Comparison of ENCODE assay signal across 9 cellular contexts in the genomic region with DNA sequence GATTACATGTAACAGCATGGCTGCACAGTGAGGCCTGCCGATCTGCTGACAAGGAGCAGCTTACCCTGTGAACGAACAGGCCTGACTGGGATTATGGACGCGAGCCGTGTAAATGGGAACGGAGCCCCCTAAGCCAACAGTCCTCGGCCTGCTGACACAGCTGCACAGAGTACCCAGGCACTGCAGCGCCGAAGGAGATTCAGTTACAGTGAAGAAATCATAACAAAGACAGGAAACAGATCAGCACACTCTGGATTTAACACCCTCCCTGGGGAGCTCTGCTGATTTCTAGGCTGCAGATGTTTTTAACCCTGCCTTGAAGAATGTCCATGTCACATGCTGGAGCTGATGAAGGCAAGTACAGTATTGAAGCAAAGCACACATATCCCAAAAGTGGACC. TPM values are rescaled to one million over a fixed set of nuclear protein-coding genes. Genes with fewer than 3 reads are reported as not detected.
A peak's percentile ranks its signal among the peaks of the same experiment; 100 is the strongest.
DNase-seq lines count a peak whose midpoint lies in the region; ATAC-seq and TF ChIP-seq lines count a peak whose summit lies in the region.
"Had no signal": no experiment of that assay in that cellular context is flagged by ENCODE, and none has a peak within 500 bp of the region (broad histone marks: within the 10 kb centered on the region; RNA-seq: fewer than 3 reads in every experiment).

No MANE protein-coding gene starts in this region.

- H3K4me1 Mint-ChIP-seq in brain, result peaks cover 29% of the 10 kb centered on the region

- no peaks in the 10 kb centered on the region for H3K9me3 ChIP-seq in MG63
- H3K9me3 ChIP-seq in thyroid gland, result no peaks in the 10 kb centered on the region

- intact Hi-C loops in thyroid gland (cut with DNase I), result no loop called here

- TF ChIP-seq CTCF in brain (conservative IDR thresholded peaks at IDR 0.05) (no peak), thyroid gland (IDR thresholded peaks at IDR 0.05) (no peak)

- peak overlapping the region in 3 of 5 experiments; percentile 94 to 95 (median 95) for H3K27ac Mint-ChIP-seq in brain
- H3K27ac Mint-ChIP-seq: activated CD4-positive, alpha-beta memory T cell treated with anti-CD3 and anti-CD28 coated beads for 36 hours had no signal

- no peaks in the 10 kb centered on the region for H3K27me3 Mint-ChIP-seq in brain

- peak overlapping the region in 2 of 3 donors; percentile 35 to 56 for H3K27ac ChIP-seq in thyroid gland

- no peak overlapping the region for H3K4me3 ChIP-seq in MG63
- no peak overlapping the region for H3K4me3 ChIP-seq in thyroid gland (replicated peaks in 1 of 3)

- peak overlapping the region in 3 of 5 experiments; percentile 38 to 84 (median 65) for H3K4me3 Mint-ChIP-seq in brain
- H3K4me3 Mint-ChIP-seq: activated CD4-positive, alpha-beta memory T cell treated with anti-CD3 and anti-CD28 coated beads for 36 hours had no signal

- peaks cover 2% of the 10 kb centered on the region; the same call in 1 of the 2 replicates for H3K36me3 ChIP-seq in MG63
- H3K36me3 ChIP-seq in thyroid gland, result no peaks in the 10 kb centered on the region

- peaks cover 10% of the 10 kb centered on the region for H3K36me3 Mint-ChIP-seq in brain
- H3K36me3 Mint-ChIP-seq: activated CD4-positive, alpha-beta memory T cell treated with anti-CD3 and anti-CD28 coated beads for 36 hours had no signal

- no peak for TF ChIP-seq POLR2A in thyroid gland (IDR thresholded peaks at IDR 0.05)

- WGBS in thyroid gland, 2 donors, result 11 to 17% methylated on average over 9 of the region's 9 CpGs

- peaks cover 10 to 17% (median 11%) of the 10 kb centered on the region in 5 experiments for H3K9me3 Mint-ChIP-seq in brain

- ATAC-seq in left lobe of liver (peak; percentile 48), HG03159 (IDR thresholded peaks at IDR 0.05; ENCODE audit: unreplicated experiment) (no peak)

- peaks cover 0 to 5% of the 10 kb centered on the region in 2 donors for H3K4me1 ChIP-seq in thyroid gland

- H3K27me3 ChIP-seq in MG63 (no peaks in the 10 kb centered on the region), thyroid gland (no peaks in the 10 kb centered on the region)

- DNase-seq in MG63 (peak; percentile 42), left lobe of liver (ENCODE audit: low spot score) (no peak), thyroid gland (no peak), HuH-7.5 (ENCODE audit: low spot score) (no peak)
- no peak for DNase-seq in stimulated activated naive CD4-positive, alpha-beta T cell (lab: John Stamatoyannopoulos, UW)
- DNase-seq: activated CD4-positive, alpha-beta memory T cell treated with anti-CD3 and anti-CD28 coated beads for 36 hours; hippocampal formation had no signal

RNA-seq across cellular contexts. Expression of gene COLEC12, which starts 43.4 kb away (rescaled TPM):
- total RNA-seq in MG63 (2014; rRNA removed; shearing (Covaris generic); ENCODE audit: low replicate concordance), result 27.4 and 28.2 TPM in 2 replicates
- 3.9 TPM for polyA plus RNA-seq in brain (ENCODE audit: insufficient read depth, low read depth, low replicate concordance)
- total RNA-seq in left lobe of liver (0.08 TPM), thyroid gland (10 to 100 TPM in 3 of 4 donors, 1 to 10 TPM in 1; 6.3 to 34.7 (median 19.8) TPM)
- total RNA-seq: activated CD4-positive, alpha-beta memory T cell treated with anti-CD3 and anti-CD28 coated beads for 36 hours had no signal
